ENCODE assay signal across 8 cellular contexts in the genomic region with DNA sequence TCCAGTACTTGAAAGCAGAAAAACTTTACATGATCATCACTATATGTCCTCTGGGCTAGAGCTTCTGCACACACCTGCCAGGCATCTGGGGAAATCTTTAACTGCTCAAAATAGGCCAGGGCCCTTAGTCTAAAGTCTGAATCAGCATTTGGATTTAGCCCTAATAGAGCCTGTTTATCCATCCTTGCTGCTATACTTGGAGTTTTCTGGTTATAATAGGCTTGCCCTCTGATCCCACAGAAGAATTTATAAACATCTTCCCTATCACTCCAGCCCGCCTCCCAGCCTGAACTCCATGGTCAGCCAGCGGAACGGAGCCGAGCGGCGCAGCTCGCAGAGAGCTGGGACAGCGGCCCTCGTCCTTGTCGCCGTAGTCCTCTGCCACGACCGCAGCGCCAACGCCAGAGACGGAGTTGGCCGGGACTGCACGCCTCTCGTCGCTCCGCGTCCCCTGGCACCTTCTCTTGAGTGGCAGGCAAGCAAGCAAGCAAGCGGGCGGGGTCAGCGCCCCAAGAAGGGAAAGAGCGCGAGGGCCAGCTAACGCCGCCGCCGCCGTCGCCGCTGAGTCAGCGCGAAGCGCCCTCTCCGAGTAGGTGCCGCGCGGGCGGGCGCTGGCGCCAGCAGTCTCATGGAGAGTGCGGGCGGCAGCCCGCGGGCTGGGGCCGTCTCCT. TPM values are rescaled to one million over a fixed set of nuclear protein-coding genes. Genes with fewer than 3 reads are reported as not detected.
DNase-seq lines count a peak whose midpoint lies in the region; ATAC-seq and TF ChIP-seq lines count a peak whose summit lies in the region.

No MANE protein-coding gene starts in this region.

- H3K36me3 ChIP-seq in kidney epithelial cell (ENCODE audit: control insufficient read depth, insufficient read depth, low read length), result no peaks in the 10 kb centered on the region

- intact Hi-C loops in activated B cell treated with CpG ODN at 0.5 μM for 24 hours (cut with micrococcal nuclease), result no loop called here

- H3K9me3 Mint-ChIP-seq in activated B cell treated with CpG ODN at 0.5 μM for 24 hours, result peaks cover 6% of the 10 kb centered on the region

- H3K4me1 Mint-ChIP-seq in activated B cell treated with CpG ODN at 0.5 μM for 24 hours, result peaks cover 8% of the 10 kb centered on the region

- peak overlapping the region; percentile 64 for H3K4me3 ChIP-seq in kidney epithelial cell (ENCODE audit: low read depth, low read length)

- DNase-seq in Daoy (ENCODE audit: low read depth), result peak; percentile 84
- peak; percentile 38 for DNase-seq in NCI-H1436 treated with DMSO at 0.1 percent for 48 hours (lab: John Stamatoyannopoulos, UW)
- DNase-seq in activated B cell treated with CpG ODN at 0.5 μM for 24 hours, result peak; percentile 37
- DNase-seq in cerebellum (ENCODE audit: low spot score), result peak; percentile 36
- peak; percentile 7 for DNase-seq in kidney epithelial cell (ENCODE audit: low read depth)
- peak; percentile 49 for DNase-seq in stimulated activated CD4-positive, alpha-beta T cell treated with anti-CD3 and anti-CD28 coated beads, Interleukin-12 subunit alpha, Interleukin-12 subunit beta, amount 100 ng/mL, for 4 hours
- no peak for DNase-seq in NCI-H1694 treated with DMSO at 0.1 percent for 48 hours (lab: John Stamatoyannopoulos, UW)

- H3K27ac Mint-ChIP-seq in activated B cell treated with CpG ODN at 0.5 μM for 24 hours, result no peak overlapping the region

- POLR2A ChIA-PET in activated B cell treated with CpG ODN at 0.5 μM for 24 hours (lab: Charles Lee), result no interaction called here

- no peaks in the 10 kb centered on the region for H3K27me3 ChIP-seq in kidney epithelial cell (ENCODE audit: control insufficient read depth, insufficient read depth, low read length)

- H3K27me3 Mint-ChIP-seq in activated B cell treated with CpG ODN at 0.5 μM for 24 hours, result peaks cover 29% of the 10 kb centered on the region

- TF ChIP-seq CTCF in activated B cell treated with CpG ODN at 0.5 μM for 24 hours (IDR thresholded peaks at IDR 0.05) (no peak), kidney epithelial cell (IDR thresholded peaks at IDR 0.05; ENCODE audit: insufficient read depth, low read length, poor library complexity, severe bottlenecking) (no peak)

- H3K36me3 Mint-ChIP-seq in activated B cell treated with CpG ODN at 0.5 μM for 24 hours (ENCODE audit: low read depth), result no peaks in the 10 kb centered on the region

- ATAC-seq in activated B cell treated with CpG ODN at 0.5 μM for 24 hours (ENCODE audit: low read depth) (peak; percentile 75), GM19463 (IDR thresholded peaks at IDR 0.05; ENCODE audit: unreplicated experiment) (no peak)

- peak overlapping the region; percentile 82 for H3K4me3 Mint-ChIP-seq in activated B cell treated with CpG ODN at 0.5 μM for 24 hours

- CTCF ChIA-PET in activated B cell treated with CpG ODN at 0.5 μM for 24 hours (lab: Charles Lee), result no interaction called here

RNA-seq across cellular contexts. Expression of a gene that starts 25.4 kb away (rescaled TPM):
- not detected in 2 replicates for total RNA-seq in Daoy (2014; rRNA removed; shearing (Covaris generic))
- total RNA-seq in activated B cell treated with CpG ODN at 0.5 μM for 24 hours (not detected in 2 replicates), cerebellum (not detected), kidney epithelial cell (not detected in 2 replicates)
